In genomic region chr6:49692534-49692933, GRCh38 we compare ENCODE assay signal across 34 cellular contexts. TPM values are rescaled to one million over a fixed set of nuclear protein-coding genes. Genes with fewer than 3 reads are reported as not detected.
"Had no signal": no experiment of that assay in that cellular context is flagged by ENCODE, and none has a peak within 500 bp of the region (broad histone marks: within the 10 kb centered on the region; RNA-seq: fewer than 3 reads in every experiment).

No MANE protein-coding gene starts in this region.

- H3K4me3 ChIP-seq: dorsolateral prefrontal cortex, esophagus muscularis mucosa, gastroesophageal sphincter, heart left ventricle, hepatocyte, left lung, prostate gland, skin epidermis, spleen, testis, tibial artery, uterus had no signal

- ATAC-seq: foreskin keratinocyte; gastroesophageal sphincter; heart left ventricle; left cardiac atrium; left lung; naive thymus-derived CD8-positive, alpha-beta T cell; right cardiac atrium; stimulated activated memory B cell treated with anti-CD40 and anti-IgM and Interleukin-4, amounts not matched to agents 10 μg/mL and 1 μg/mL and 100 μg/mL, for 72 hours; stimulated activated naive CD8-positive, alpha-beta T cell treated with anti-CD3 and anti-CD28 coated beads, Interleukin-15, Interleukin-2, amounts not matched to agents 100 U/mL and 50 U/mL, for 24 hours had no signal

- H3K4me1 ChIP-seq: esophagus muscularis mucosa, foreskin keratinocyte, gastroesophageal sphincter, heart left ventricle, left lung, prostate gland, spleen, testis, tibial artery, uterus had no signal

- H3K4me3 Mint-ChIP-seq: naive thymus-derived CD8-positive, alpha-beta T cell; nephron progenitor cell; stimulated activated memory B cell treated with anti-CD40 and anti-IgM and Interleukin-4, amounts not matched to agents 10 μg/mL and 1 μg/mL and 100 μg/mL, for 72 hours; type B pancreatic cell had no signal

- FAIRE-seq: colon, islet of Langerhans had no signal

- H3K4me2 ChIP-seq: hepatocyte had no signal

- H3K9me3 ChIP-seq: prostate gland, testis, uterus had no signal

- H3K4me1 Mint-ChIP-seq: naive thymus-derived CD8-positive, alpha-beta T cell; nephron progenitor cell; stimulated activated memory B cell treated with anti-CD40 and anti-IgM and Interleukin-4, amounts not matched to agents 10 μg/mL and 1 μg/mL and 100 μg/mL, for 72 hours had no signal

- H3K36me3 ChIP-seq: esophagus muscularis mucosa, gastroesophageal sphincter, heart left ventricle, left lung, prostate gland, tibial artery, uterus had no signal

- H3K36me3 Mint-ChIP-seq: stimulated activated memory B cell treated with anti-CD40 and anti-IgM and Interleukin-4, amounts not matched to agents 10 μg/mL and 1 μg/mL and 100 μg/mL, for 72 hours; type B pancreatic cell had no signal

- H3K27me3 Mint-ChIP-seq: naive thymus-derived CD8-positive, alpha-beta T cell; stimulated activated memory B cell treated with anti-CD40 and anti-IgM and Interleukin-4, amounts not matched to agents 10 μg/mL and 1 μg/mL and 100 μg/mL, for 72 hours; type B pancreatic cell had no signal

- H3K27me3 ChIP-seq: esophagus muscularis mucosa, foreskin keratinocyte, gastroesophageal sphincter, heart left ventricle, hepatocyte, left lung, spleen, testis, tibial artery, uterus had no signal

- H3K27ac Mint-ChIP-seq: naive thymus-derived CD8-positive, alpha-beta T cell; nephron progenitor cell; stimulated activated memory B cell treated with anti-CD40 and anti-IgM and Interleukin-4, amounts not matched to agents 10 μg/mL and 1 μg/mL and 100 μg/mL, for 72 hours; type B pancreatic cell had no signal

- H3K9me3 Mint-ChIP-seq: type B pancreatic cell had no signal

- H3K27ac ChIP-seq: dorsolateral prefrontal cortex, esophagus muscularis mucosa, foreskin keratinocyte, gastroesophageal sphincter, heart left ventricle, hepatocyte, left lung, prostate gland, skin epidermis, spleen, testis, tibial artery, uterus had no signal

- DNase-seq: dorsolateral prefrontal cortex; effector CD4-positive, alpha-beta T cell; foreskin keratinocyte; heart left ventricle; left cardiac atrium; left lung; mesendoderm; midbrain; naive thymus-derived CD8-positive, alpha-beta T cell; nephron progenitor cell; nucleus accumbens; right cardiac atrium; spleen; stimulated activated CD4-positive, alpha-beta T cell treated with anti-CD3 and anti-CD28 coated beads, Interleukin-4, amount 100 ng/mL, for 4 hours; stimulated activated naive CD8-positive, alpha-beta T cell treated with anti-CD3 and anti-CD28 coated beads, Interleukin-15, Interleukin-2, amounts not matched to agents 100 U/mL and 50 U/mL, for 24 hours; substantia nigra; testis; tibial artery; uterus had no signal

RNA-seq across cellular contexts. Expression of gene CRISP2, which starts 20.8 kb away (rescaled TPM):
- total RNA-seq: dorsolateral prefrontal cortex; esophagus muscularis mucosa; fibroblast of lung; foreskin keratinocyte; gastroesophageal sphincter; heart left ventricle; kidney epithelial cell; left cardiac atrium; left lung; lung microvascular endothelial cell; naive thymus-derived CD8-positive, alpha-beta T cell; osteocyte; right cardiac atrium; uterus had no signal
- polyA plus RNA-seq: fibroblast of lung; foreskin keratinocyte; heart left ventricle; naive thymus-derived CD8-positive, alpha-beta T cell; right cardiac atrium; spleen had no signal

RNA-seq across cellular contexts. Expression of gene CRISP3, which starts 51.7 kb away (rescaled TPM):
- total RNA-seq: epithelial cell of proximal tubule; fibroblast of lung; foreskin keratinocyte; hepatocyte; kidney epithelial cell; left cardiac atrium; left lung; lung microvascular endothelial cell; naive thymus-derived CD8-positive, alpha-beta T cell; osteocyte; right cardiac atrium had no signal
- polyA plus RNA-seq: fibroblast of lung; foreskin keratinocyte; hepatocyte; naive thymus-derived CD8-positive, alpha-beta T cell; right cardiac atrium had no signal

RNA-seq across cellular contexts. Expression of gene RHAG, which starts 55.9 kb away (rescaled TPM):
- total RNA-seq: epithelial cell of proximal tubule; fibroblast of lung; foreskin keratinocyte; hepatocyte; kidney epithelial cell; left lung; lower leg skin; lung microvascular endothelial cell; naive thymus-derived CD8-positive, alpha-beta T cell; osteocyte; prostate gland; testis had no signal
- polyA plus RNA-seq: fibroblast of lung; foreskin keratinocyte; hepatocyte; naive thymus-derived CD8-positive, alpha-beta T cell had no signal
